Comparison of ENCODE assay signal across 1 cellular context in the genomic region with DNA sequence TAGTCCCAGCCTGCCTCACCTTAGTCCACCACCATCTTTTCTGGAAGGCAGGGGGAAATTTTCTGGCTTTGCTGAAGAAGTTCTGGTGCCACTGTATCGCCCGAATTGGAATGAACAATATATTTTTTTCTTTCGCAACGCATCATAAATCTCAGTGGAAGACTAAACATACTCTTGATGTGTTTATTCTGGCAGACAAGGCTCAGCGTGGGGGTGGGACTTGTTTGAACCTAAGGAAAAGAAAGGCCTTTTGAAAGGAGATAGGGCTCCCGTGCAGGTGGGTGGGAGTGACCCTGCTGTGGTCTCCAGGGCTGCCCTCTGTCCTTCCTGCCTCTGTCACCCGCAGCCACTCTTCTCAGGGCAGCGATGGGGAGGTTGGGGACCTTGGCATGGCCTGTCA.
TF ChIP-seq lines count a peak whose summit lies in the region.

No MANE protein-coding gene starts in this region.

TF ChIP-seq in K562, 482 proteins besides CTCF, POLR2A, EP300 and RAD21 (continued from another document and continues in another):
- TF ChIP-seq, protein P1, sequence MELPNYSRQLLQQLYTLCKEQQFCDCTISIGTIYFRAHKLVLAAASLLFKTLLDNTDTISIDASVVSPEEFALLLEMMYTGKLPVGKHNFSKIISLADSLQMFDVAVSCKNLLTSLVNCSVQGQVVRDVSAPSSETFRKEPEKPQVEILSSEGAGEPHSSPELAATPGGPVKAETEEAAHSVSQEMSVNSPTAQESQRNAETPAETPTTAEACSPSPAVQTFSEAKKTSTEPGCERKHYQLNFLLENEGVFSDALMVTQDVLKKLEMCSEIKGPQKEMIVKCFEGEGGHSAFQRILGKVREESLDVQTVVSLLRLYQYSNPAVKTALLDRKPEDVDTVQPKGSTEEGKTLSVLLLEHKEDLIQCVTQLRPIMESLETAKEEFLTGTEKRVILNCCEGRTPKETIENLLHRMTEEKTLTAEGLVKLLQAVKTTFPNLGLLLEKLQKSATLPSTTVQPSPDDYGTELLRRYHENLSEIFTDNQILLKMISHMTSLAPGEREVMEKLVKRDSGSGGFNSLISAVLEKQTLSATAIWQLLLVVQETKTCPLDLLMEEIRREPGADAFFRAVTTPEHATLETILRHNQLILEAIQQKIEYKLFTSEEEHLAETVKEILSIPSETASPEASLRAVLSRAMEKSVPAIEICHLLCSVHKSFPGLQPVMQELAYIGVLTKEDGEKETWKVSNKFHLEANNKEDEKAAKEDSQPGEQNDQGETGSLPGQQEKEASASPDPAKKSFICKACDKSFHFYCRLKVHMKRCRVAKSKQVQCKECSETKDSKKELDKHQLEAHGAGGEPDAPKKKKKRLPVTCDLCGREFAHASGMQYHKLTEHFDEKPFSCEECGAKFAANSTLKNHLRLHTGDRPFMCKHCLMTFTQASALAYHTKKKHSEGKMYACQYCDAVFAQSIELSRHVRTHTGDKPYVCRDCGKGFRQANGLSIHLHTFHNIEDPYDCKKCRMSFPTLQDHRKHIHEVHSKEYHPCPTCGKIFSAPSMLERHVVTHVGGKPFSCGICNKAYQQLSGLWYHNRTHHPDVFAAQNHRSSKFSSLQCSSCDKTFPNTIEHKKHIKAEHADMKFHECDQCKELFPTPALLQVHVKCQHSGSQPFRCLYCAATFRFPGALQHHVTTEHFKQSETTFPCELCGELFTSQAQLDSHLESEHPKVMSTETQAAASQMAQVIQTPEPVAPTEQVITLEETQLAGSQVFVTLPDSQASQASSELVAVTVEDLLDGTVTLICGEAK (IDR thresholded peaks at IDR 0.05): no peak
- TF ChIP-seq, protein P1 (CRISPR knock-in tag; IDR thresholded peaks at IDR 0.05): no peak
- TF ChIP-seq, protein P2, sequence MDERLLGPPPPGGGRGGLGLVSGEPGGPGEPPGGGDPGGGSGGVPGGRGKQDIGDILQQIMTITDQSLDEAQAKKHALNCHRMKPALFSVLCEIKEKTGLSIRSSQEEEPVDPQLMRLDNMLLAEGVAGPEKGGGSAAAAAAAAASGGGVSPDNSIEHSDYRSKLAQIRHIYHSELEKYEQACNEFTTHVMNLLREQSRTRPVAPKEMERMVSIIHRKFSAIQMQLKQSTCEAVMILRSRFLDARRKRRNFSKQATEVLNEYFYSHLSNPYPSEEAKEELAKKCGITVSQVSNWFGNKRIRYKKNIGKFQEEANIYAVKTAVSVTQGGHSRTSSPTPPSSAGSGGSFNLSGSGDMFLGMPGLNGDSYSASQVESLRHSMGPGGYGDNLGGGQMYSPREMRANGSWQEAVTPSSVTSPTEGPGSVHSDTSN (CRISPR knock-in tag; IDR thresholded peaks at IDR 0.05; ENCODE audit: low read depth): no peak
- TF ChIP-seq, protein P2 (tag; conservative IDR thresholded peaks at IDR 0.05; ENCODE audit: low read depth): peak; percentile 38; the same call in 1 of the 2 replicates
- TF ChIP-seq, protein P3, sequence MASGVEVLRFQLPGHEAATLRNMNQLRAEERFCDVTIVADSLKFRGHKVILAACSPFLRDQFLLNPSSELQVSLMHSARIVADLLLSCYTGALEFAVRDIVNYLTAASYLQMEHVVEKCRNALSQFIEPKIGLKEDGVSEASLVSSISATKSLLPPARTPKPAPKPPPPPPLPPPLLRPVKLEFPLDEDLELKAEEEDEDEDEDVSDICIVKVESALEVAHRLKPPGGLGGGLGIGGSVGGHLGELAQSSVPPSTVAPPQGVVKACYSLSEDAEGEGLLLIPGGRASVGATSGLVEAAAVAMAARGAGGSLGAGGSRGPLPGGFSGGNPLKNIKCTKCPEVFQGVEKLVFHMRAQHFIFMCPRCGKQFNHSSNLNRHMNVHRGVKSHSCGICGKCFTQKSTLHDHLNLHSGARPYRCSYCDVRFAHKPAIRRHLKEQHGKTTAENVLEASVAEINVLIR (CRISPR knock-in tag; IDR thresholded peaks at IDR 0.05): no peak
- TF ChIP-seq TBP (optimal IDR thresholded peaks at IDR 0.05; ENCODE audit: low read depth, low read length) (no peak), BCOR (IDR thresholded peaks at IDR 0.05) (no peak), MECOM (CRISPR knock-in tag; IDR thresholded peaks at IDR 0.05) (no peak), ZNF76 (CRISPR knock-in tag; IDR thresholded peaks at IDR 0.05; ENCODE audit: borderline replicate concordance) (no peak), POLR3A (IDR thresholded peaks at IDR 0.05; ENCODE audit: borderline replicate concordance, extremely low read depth, insufficient read depth, insufficient read length) (no peak), SMAD2 (IDR thresholded peaks at IDR 0.05; ENCODE audit: low read depth, low read length) (no peak), PHF20 (IDR thresholded peaks at IDR 0.05; ENCODE audit: partially characterized antibody) (no peak), HNRNPUL1 (IDR thresholded peaks at IDR 0.05; ENCODE audit: low read length) (no peak), NFATC3 (IDR thresholded peaks at IDR 0.05) (no peak), CHCHD3 (CRISPR knock-in tag; IDR thresholded peaks at IDR 0.05) (no peak), MEIS2 (IDR thresholded peaks at IDR 0.05; ENCODE audit: partially characterized antibody) (peak; percentile 41), RB1 (IDR thresholded peaks at IDR 0.05; ENCODE audit: low read depth) (no peak), RUNX1 (IDR thresholded peaks at IDR 0.05; ENCODE audit: low read depth) (no peak), XRCC3 (IDR thresholded peaks at IDR 0.05) (no peak), PCBP2 (IDR thresholded peaks at IDR 0.05; ENCODE audit: low read depth, low read length, poor library complexity, severe bottlenecking) (no peak), KLF1 (tag; IDR thresholded peaks at IDR 0.05) (no peak), LCOR (CRISPR knock-in tag; IDR thresholded peaks at IDR 0.05) (no peak), ZNF133 (CRISPR knock-in tag; IDR thresholded peaks at IDR 0.05) (no peak), HSF4 (CRISPR knock-in tag; IDR thresholded peaks at IDR 0.05; ENCODE audit: borderline replicate concordance) (no peak), IRF2 (CRISPR knock-in tag; IDR thresholded peaks at IDR 0.05) (no peak), NR2F6 (CRISPR knock-in tag; IDR thresholded peaks at IDR 0.05) (no peak), SPI1 (IDR thresholded peaks at IDR 0.05; ENCODE audit: borderline replicate concordance, low read depth, low read length) (no peak), ZFP1 (CRISPR knock-in tag; IDR thresholded peaks at IDR 0.05) (no peak), HNRNPLL (IDR thresholded peaks at IDR 0.05; ENCODE audit: low read depth, low read length, poor library complexity, severe bottlenecking) (no peak), HNRNPL (IDR thresholded peaks at IDR 0.05; ENCODE audit: low read depth, low read length) (no peak), ZNF778 (CRISPR knock-in tag; IDR thresholded peaks at IDR 0.05) (no peak)
- TF ChIP-seq, protein P4, sequence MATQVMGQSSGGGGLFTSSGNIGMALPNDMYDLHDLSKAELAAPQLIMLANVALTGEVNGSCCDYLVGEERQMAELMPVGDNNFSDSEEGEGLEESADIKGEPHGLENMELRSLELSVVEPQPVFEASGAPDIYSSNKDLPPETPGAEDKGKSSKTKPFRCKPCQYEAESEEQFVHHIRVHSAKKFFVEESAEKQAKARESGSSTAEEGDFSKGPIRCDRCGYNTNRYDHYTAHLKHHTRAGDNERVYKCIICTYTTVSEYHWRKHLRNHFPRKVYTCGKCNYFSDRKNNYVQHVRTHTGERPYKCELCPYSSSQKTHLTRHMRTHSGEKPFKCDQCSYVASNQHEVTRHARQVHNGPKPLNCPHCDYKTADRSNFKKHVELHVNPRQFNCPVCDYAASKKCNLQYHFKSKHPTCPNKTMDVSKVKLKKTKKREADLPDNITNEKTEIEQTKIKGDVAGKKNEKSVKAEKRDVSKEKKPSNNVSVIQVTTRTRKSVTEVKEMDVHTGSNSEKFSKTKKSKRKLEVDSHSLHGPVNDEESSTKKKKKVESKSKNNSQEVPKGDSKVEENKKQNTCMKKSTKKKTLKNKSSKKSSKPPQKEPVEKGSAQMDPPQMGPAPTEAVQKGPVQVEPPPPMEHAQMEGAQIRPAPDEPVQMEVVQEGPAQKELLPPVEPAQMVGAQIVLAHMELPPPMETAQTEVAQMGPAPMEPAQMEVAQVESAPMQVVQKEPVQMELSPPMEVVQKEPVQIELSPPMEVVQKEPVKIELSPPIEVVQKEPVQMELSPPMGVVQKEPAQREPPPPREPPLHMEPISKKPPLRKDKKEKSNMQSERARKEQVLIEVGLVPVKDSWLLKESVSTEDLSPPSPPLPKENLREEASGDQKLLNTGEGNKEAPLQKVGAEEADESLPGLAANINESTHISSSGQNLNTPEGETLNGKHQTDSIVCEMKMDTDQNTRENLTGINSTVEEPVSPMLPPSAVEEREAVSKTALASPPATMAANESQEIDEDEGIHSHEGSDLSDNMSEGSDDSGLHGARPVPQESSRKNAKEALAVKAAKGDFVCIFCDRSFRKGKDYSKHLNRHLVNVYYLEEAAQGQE (CRISPR knock-in tag; IDR thresholded peaks at IDR 0.05; ENCODE audit: low read depth): no peak
- TF ChIP-seq, protein P5, sequence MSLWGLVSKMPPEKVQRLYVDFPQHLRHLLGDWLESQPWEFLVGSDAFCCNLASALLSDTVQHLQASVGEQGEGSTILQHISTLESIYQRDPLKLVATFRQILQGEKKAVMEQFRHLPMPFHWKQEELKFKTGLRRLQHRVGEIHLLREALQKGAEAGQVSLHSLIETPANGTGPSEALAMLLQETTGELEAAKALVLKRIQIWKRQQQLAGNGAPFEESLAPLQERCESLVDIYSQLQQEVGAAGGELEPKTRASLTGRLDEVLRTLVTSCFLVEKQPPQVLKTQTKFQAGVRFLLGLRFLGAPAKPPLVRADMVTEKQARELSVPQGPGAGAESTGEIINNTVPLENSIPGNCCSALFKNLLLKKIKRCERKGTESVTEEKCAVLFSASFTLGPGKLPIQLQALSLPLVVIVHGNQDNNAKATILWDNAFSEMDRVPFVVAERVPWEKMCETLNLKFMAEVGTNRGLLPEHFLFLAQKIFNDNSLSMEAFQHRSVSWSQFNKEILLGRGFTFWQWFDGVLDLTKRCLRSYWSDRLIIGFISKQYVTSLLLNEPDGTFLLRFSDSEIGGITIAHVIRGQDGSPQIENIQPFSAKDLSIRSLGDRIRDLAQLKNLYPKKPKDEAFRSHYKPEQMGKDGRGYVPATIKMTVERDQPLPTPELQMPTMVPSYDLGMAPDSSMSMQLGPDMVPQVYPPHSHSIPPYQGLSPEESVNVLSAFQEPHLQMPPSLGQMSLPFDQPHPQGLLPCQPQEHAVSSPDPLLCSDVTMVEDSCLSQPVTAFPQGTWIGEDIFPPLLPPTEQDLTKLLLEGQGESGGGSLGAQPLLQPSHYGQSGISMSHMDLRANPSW (CRISPR knock-in tag; IDR thresholded peaks at IDR 0.05): no peak
- TF ChIP-seq, protein P6, sequence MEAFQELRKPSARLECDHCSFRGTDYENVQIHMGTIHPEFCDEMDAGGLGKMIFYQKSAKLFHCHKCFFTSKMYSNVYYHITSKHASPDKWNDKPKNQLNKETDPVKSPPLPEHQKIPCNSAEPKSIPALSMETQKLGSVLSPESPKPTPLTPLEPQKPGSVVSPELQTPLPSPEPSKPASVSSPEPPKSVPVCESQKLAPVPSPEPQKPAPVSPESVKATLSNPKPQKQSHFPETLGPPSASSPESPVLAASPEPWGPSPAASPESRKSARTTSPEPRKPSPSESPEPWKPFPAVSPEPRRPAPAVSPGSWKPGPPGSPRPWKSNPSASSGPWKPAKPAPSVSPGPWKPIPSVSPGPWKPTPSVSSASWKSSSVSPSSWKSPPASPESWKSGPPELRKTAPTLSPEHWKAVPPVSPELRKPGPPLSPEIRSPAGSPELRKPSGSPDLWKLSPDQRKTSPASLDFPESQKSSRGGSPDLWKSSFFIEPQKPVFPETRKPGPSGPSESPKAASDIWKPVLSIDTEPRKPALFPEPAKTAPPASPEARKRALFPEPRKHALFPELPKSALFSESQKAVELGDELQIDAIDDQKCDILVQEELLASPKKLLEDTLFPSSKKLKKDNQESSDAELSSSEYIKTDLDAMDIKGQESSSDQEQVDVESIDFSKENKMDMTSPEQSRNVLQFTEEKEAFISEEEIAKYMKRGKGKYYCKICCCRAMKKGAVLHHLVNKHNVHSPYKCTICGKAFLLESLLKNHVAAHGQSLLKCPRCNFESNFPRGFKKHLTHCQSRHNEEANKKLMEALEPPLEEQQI (IDR thresholded peaks at IDR 0.05): no peak
- TF ChIP-seq, protein P7, sequence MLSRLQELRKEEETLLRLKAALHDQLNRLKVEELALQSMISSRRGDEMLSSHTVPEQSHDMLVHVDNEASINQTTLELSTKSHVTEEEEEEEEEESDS (CRISPR knock-in tag; IDR thresholded peaks at IDR 0.05): no peak
